ENCODE assay signal across 24 cellular contexts in the genomic region with DNA sequence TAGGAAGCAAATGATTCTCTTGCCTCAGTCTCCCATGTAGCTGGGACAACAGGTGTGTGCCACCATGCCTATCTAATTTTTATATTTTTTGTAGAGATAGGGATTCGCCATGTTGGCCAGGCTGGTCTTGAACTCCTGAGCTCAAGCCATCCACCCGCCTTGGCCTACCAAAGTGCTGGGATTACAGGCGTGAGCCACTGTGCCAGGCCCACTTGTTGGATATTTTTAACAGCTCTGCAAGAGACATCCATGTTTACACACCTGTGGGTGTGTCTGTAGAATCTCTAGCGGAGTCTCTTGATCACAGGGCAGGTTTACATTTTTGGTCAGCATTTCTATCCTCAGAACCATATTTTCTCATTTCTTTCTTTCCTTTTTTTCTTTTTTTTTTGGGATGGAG.
"Had no signal": no experiment of that assay in that cellular context is flagged by ENCODE, and none has a peak within 500 bp of the region (broad histone marks: within the 10 kb centered on the region; RNA-seq: fewer than 3 reads in every experiment).

No MANE protein-coding gene starts in this region.

- H3K27ac ChIP-seq: neural progenitor cell, ovary, parathyroid adenoma, psoas muscle, right lobe of liver, sigmoid colon, stomach, thoracic aorta, thyroid gland, tibial nerve, upper lobe of left lung, vagina had no signal

- H3K4me2 ChIP-seq: neural progenitor cell had no signal

- H3K9ac ChIP-seq: neural progenitor cell, parathyroid adenoma had no signal

- H3K9me3 ChIP-seq: ovary, psoas muscle, right lobe of liver, sigmoid colon, thoracic aorta, thyroid gland, upper lobe of left lung, vagina had no signal

- DNase-seq: occipital lobe; ovary; posterior cingulate gyrus; psoas muscle; right cardiac atrium; right lobe of liver; sigmoid colon; small intestine; stimulated activated CD4-positive, alpha-beta T cell treated with anti-CD3 and anti-CD28 coated beads, Interleukin-15, amount 100 ng/mL, for 24 hours; stimulated activated CD4-positive, alpha-beta T cell treated with anti-CD3 and anti-CD28 coated beads, Interleukin-2, amount 100 ng/mL, for 24 hours; stimulated activated CD4-positive, alpha-beta T cell treated with anti-CD3 and anti-CD28 coated beads, Interleukin-2, amount 100 ng/mL, for 48 hours; stimulated activated CD4-positive, alpha-beta T cell treated with anti-CD3 and anti-CD28 coated beads, Interleukin-4, amount 100 ng/mL, for 24 hours; stimulated activated naive B cell treated with anti-CD40 and anti-IgM and Interleukin-4, amounts not matched to agents 10 μg/mL and 1 μg/mL and 100 μg/mL, for 72 hours; stimulated activated naive CD4-positive, alpha-beta T cell treated with Interleukin-2 at 50 U/mL for 16 hours; stomach; thyroid gland; trophoblast cell; upper lobe of left lung had no signal

- H3K27me3 ChIP-seq: neural progenitor cell, ovary, right lobe of liver, sigmoid colon, thyroid gland, tibial nerve, upper lobe of left lung, vagina had no signal

- ATAC-seq: psoas muscle; right cardiac atrium; right lobe of liver; stimulated activated effector memory CD8-positive, alpha-beta T cell treated with anti-CD3 and anti-CD28 coated beads, Interleukin-12 subunit alpha, Interleukin-12 subunit beta, amount 100 ng/mL, for 72 hours; stimulated activated naive B cell treated with anti-CD40 and anti-IgM and Interleukin-4, amounts not matched to agents 10 μg/mL and 1 μg/mL and 100 μg/mL, for 72 hours had no signal

- H3K36me3 ChIP-seq: neural progenitor cell, ovary, right lobe of liver, sigmoid colon, stomach, thoracic aorta, thyroid gland, tibial nerve, upper lobe of left lung, vagina had no signal

- H3K79me2 ChIP-seq: parathyroid adenoma had no signal

- H2AFZ ChIP-seq: neural progenitor cell, parathyroid adenoma had no signal

- H3K4me3 ChIP-seq: neural progenitor cell, ovary, psoas muscle, right lobe of liver, sigmoid colon, stomach, thoracic aorta, thyroid gland, tibial nerve, upper lobe of left lung, vagina had no signal

- H3K4me1 ChIP-seq: neural progenitor cell, parathyroid adenoma, psoas muscle, sigmoid colon, thyroid gland, tibial nerve, upper lobe of left lung, vagina had no signal
